Comparison of ENCODE assay signal across 14 cellular contexts in genomic region chr5:28648108-28648507, GRCh38.
DNase-seq lines count a peak whose midpoint lies in the region; ATAC-seq, FAIRE-seq and TF ChIP-seq lines count a peak whose summit lies in the region.
"Had no signal": no experiment of that assay in that cellular context is flagged by ENCODE, and none has a peak within 500 bp of the region (broad histone marks: within the 10 kb centered on the region; RNA-seq: fewer than 3 reads in every experiment).

No MANE protein-coding gene starts in this region.

- intact Hi-C loops in activated CD4-positive, alpha-beta T cell treated with anti-CD3 and anti-CD28 coated beads for 36 hours (cut with DNase I, micrococcal nuclease) = no loop called here

- no peaks in the 10 kb centered on the region for H3K9me3 ChIP-seq in neural progenitor cell (ENCODE audit: low read depth)
- H3K9me3 ChIP-seq: thoracic aorta had no signal

- H3K4me2 ChIP-seq in neural progenitor cell = no peak overlapping the region

- in situ Hi-C loops in astrocyte of the spinal cord (cut with HindIII; ENCODE audit: low sequenced_read_pairs) = no loop called here

- peak overlapping the region; percentile 56 for H2AFZ ChIP-seq in neural progenitor cell (replicated peaks)

- H3K4me1 ChIP-seq in neural progenitor cell = no peaks in the 10 kb centered on the region

- no peak for FAIRE-seq in frontal cortex (lab: Jason Lieb, UNC)
- FAIRE-seq: D721Med, GM19239 had no signal

- H3K4me3 ChIP-seq in astrocyte of the spinal cord (ENCODE audit: low read depth, low read length) (no peak overlapping the region), neural progenitor cell (no peak overlapping the region)
- H3K4me3 ChIP-seq: thoracic aorta had no signal

- H3K79me2 ChIP-seq in neural progenitor cell (ENCODE audit: low read depth) = no peaks in the 10 kb centered on the region

- no peaks in the 10 kb centered on the region for H3K9me3 Mint-ChIP-seq in neural progenitor cell
- H3K9me3 Mint-ChIP-seq in activated CD4-positive, alpha-beta T cell treated with anti-CD3 and anti-CD28 coated beads for 36 hours (ENCODE audit: low read depth) = peaks cover 8% of the 10 kb centered on the region

- H3K4me3 Mint-ChIP-seq in neural progenitor cell = no peak overlapping the region
- no peak overlapping the region for H3K4me3 Mint-ChIP-seq in activated CD4-positive, alpha-beta T cell treated with anti-CD3 and anti-CD28 coated beads for 36 hours
- H3K4me3 Mint-ChIP-seq: activated T-helper 1 cell treated with anti-CD3 and anti-CD28 coated beads, Interleukin-12 subunit alpha, Interleukin-12 subunit beta, Interleukin-2, Interleukin-4 antibody, amounts not matched to agents 30 ng/mL and 10 ng/mL and 1 ng/mL, durations not matched to agents 14 hours and 24 hours and 36 hours had no signal

- DNase-seq in HCEC 1CT (peak; percentile 80), NCI-H460 (ENCODE audit: extremely low read depth, low read depth) (peak; percentile 40), astrocyte of the spinal cord (ENCODE audit: low read depth, low spot score) (peak; percentile 23), neural progenitor cell (ENCODE audit: low spot score) (peak; percentile 24), frontal cortex (ENCODE audit: low spot score in 2 of 2) (no peak), omental fat pad (ENCODE audit: low spot score) (no peak)
- DNase-seq in activated CD4-positive, alpha-beta T cell treated with anti-CD3 and anti-CD28 coated beads for 36 hours = no peak
- DNase-seq: Karpas-422, NCI-H2227 treated with DMSO at 0.1 percent for 48 hours, retina had no signal

- H3K27me3 ChIP-seq in neural progenitor cell = no peaks in the 10 kb centered on the region

- no peak for ATAC-seq in activated CD4-positive, alpha-beta T cell treated with anti-CD3 and anti-CD28 coated beads for 36 hours
- no peak for ATAC-seq in omental fat pad (ENCODE audit: low FRiP score)

- H3K9ac ChIP-seq in neural progenitor cell = no peak overlapping the region

- H3K36me3 Mint-ChIP-seq in neural progenitor cell = no peaks in the 10 kb centered on the region
- no peaks in the 10 kb centered on the region for H3K36me3 Mint-ChIP-seq in activated CD4-positive, alpha-beta T cell treated with anti-CD3 and anti-CD28 coated beads for 36 hours (ENCODE audit: low read depth)

- no peaks in the 10 kb centered on the region for H3K27me3 Mint-ChIP-seq in neural progenitor cell (ENCODE audit: insufficient read depth, low read depth)
- no peaks in the 10 kb centered on the region for H3K27me3 Mint-ChIP-seq in activated CD4-positive, alpha-beta T cell treated with anti-CD3 and anti-CD28 coated beads for 36 hours

- no peaks in the 10 kb centered on the region for H3F3A ChIP-seq in neural progenitor cell (ENCODE audit: low read depth)

- CTCF ChIA-PET in activated CD4-positive, alpha-beta T cell treated with anti-CD3 and anti-CD28 coated beads for 36 hours (lab: Charles Lee) = no interaction called here

- POLR2A ChIA-PET in activated CD4-positive, alpha-beta T cell treated with anti-CD3 and anti-CD28 coated beads for 36 hours (lab: Charles Lee) = no interaction called here

- H3K27ac Mint-ChIP-seq in neural progenitor cell = no peak overlapping the region
- no peak overlapping the region for H3K27ac Mint-ChIP-seq in activated CD4-positive, alpha-beta T cell treated with anti-CD3 and anti-CD28 coated beads for 36 hours
- H3K27ac Mint-ChIP-seq: activated T-helper 1 cell treated with anti-CD3 and anti-CD28 coated beads, Interleukin-12 subunit alpha, Interleukin-12 subunit beta, Interleukin-2, Interleukin-4 antibody, amounts not matched to agents 30 ng/mL and 10 ng/mL and 1 ng/mL, durations not matched to agents 14 hours and 24 hours and 36 hours had no signal

- no peaks in the 10 kb centered on the region for H3K36me3 ChIP-seq in neural progenitor cell
- H3K36me3 ChIP-seq: thoracic aorta had no signal

- no peaks in the 10 kb centered on the region for H4K20me1 ChIP-seq in neural progenitor cell (ENCODE audit: low read depth)

- TF ChIP-seq CTCF in astrocyte of the spinal cord (IDR thresholded peaks at IDR 0.05; ENCODE audit: low read depth, low read length) (peak; percentile 18), neural progenitor cell (IDR thresholded peaks at IDR 0.05) (peak; percentile 33), omental fat pad (IDR thresholded peaks at IDR 0.05) (no peak)

- no peaks in the 10 kb centered on the region for H3K4me1 Mint-ChIP-seq in neural progenitor cell
- no peaks in the 10 kb centered on the region for H3K4me1 Mint-ChIP-seq in activated CD4-positive, alpha-beta T cell treated with anti-CD3 and anti-CD28 coated beads for 36 hours

- H3K27ac ChIP-seq in neural progenitor cell = no peak overlapping the region
- H3K27ac ChIP-seq: thoracic aorta had no signal

Comparison
In these comparisons a context has a peak if more than half of its experiments do, and no peak if none do; other contexts are left out.
1. DNase-seq: peak in HCEC 1CT (single experiment), NCI-H460 (single experiment), astrocyte of the spinal cord (single experiment) and neural progenitor cell (single experiment); none in activated CD4-positive, alpha-beta T cell treated with anti-CD3 and anti-CD28 coated beads for 36 hours (single experiment), frontal cortex (0 of 2) and omental fat pad (single experiment).
2. CTCF ChIP-seq: peak in astrocyte of the spinal cord (single experiment) and neural progenitor cell (single experiment); none in omental fat pad (0 of 3).